In genomic region chr16:77660311-77660710, GRCh38 we compare ENCODE assay signal across 9 cellular contexts.
A peak's percentile ranks its signal among the peaks of the same experiment; 100 is the strongest.
DNase-seq lines count a peak whose midpoint lies in the region; ATAC-seq and TF ChIP-seq lines count a peak whose summit lies in the region.
"Had no signal": no experiment of that assay in that cellular context is flagged by ENCODE, and none has a peak within 500 bp of the region (broad histone marks: within the 10 kb centered on the region; RNA-seq: fewer than 3 reads in every experiment).

No MANE protein-coding gene starts in this region.

- no peaks in the 10 kb centered on the region for H3K27me3 ChIP-seq in GM23338 (ENCODE audit: insufficient read depth)

- H3K79me2 ChIP-seq in GM23338 (replicated peaks; ENCODE audit: insufficient read depth), result no peaks in the 10 kb centered on the region

- no peaks in the 10 kb centered on the region for H3F3A ChIP-seq in GM23338 (replicated peaks; ENCODE audit: low read depth)

- H3K4me3 ChIP-seq in GM23338 (no peak overlapping the region), choroid plexus epithelial cell (ENCODE audit: low read depth, low read length) (peak overlapping the region; percentile 32)

- H3K27ac Mint-ChIP-seq in GM23338 (peak overlapping the region; percentile 78), immature natural killer cell (no peak overlapping the region)
- H3K27ac Mint-ChIP-seq: T-helper 1 cell treated with Interleukin-12 subunit alpha and Interleukin-12 subunit beta and Interleukin-4 antibody, amounts not matched to agents 30 μg/mL and 1 μg/mL, for 36 hours had no signal

- DNase-seq in GM23338 (ENCODE audit: low spot score) (peak; percentile 74), NCI-H460 (ENCODE audit: extremely low read depth, low read depth) (peak; percentile 17), choroid plexus epithelial cell (ENCODE audit: low read depth) (peak; percentile 85), non-pigmented ciliary epithelial cell (ENCODE audit: low read depth) (peak; percentile 32), immature natural killer cell (no peak)
- no peak for DNase-seq in stimulated activated CD4-positive, alpha-beta T cell treated with anti-CD3 and anti-CD28 coated beads, Interleukin-15, amount 100 ng/mL, for 24 hours

- no peaks in the 10 kb centered on the region; the same call in 1 of the 2 replicates for H3K9me2 ChIP-seq in GM23338 (ENCODE audit: insufficient read depth)

- H3K4me1 Mint-ChIP-seq in GM23338 (peaks cover 10% of the 10 kb centered on the region; the same call in 2 of the 3 replicates), immature natural killer cell (no peaks in the 10 kb centered on the region)

- peak overlapping the region; percentile 72 for H2AFZ ChIP-seq in GM23338

- H3K4me3 Mint-ChIP-seq in GM23338, result no peak overlapping the region
- no peak overlapping the region for H3K4me3 Mint-ChIP-seq in immature natural killer cell
- H3K4me3 Mint-ChIP-seq: T-helper 1 cell treated with Interleukin-12 subunit alpha and Interleukin-12 subunit beta and Interleukin-4 antibody, amounts not matched to agents 30 μg/mL and 1 μg/mL, for 36 hours had no signal

- H3K4me2 ChIP-seq in GM23338, result no peak overlapping the region

- TF ChIP-seq CTCF in GM23338 (conservative IDR thresholded peaks at IDR 0.05; ENCODE audit: low read depth in 2 of 2) (peak; percentile 66 to 73), choroid plexus epithelial cell (conservative IDR thresholded peaks at IDR 0.05; ENCODE audit: low read depth, low read length) (peak; percentile 86)

- H3K9me3 Mint-ChIP-seq in GM23338 (peaks cover 24% of the 10 kb centered on the region), immature natural killer cell (peaks cover 0 to 3% (median 0%) of the 10 kb centered on the region in 6 donors)
- H3K9me3 Mint-ChIP-seq: T-helper 1 cell treated with Interleukin-12 subunit alpha and Interleukin-12 subunit beta and Interleukin-4 antibody, amounts not matched to agents 30 μg/mL and 1 μg/mL, for 36 hours had no signal

- ATAC-seq in GM23338, result peak; percentile 63
- ATAC-seq in GM18909 (IDR thresholded peaks at IDR 0.05; ENCODE audit: poor library complexity, unreplicated experiment), result no peak
- ATAC-seq in GM21576 (IDR thresholded peaks at IDR 0.05; ENCODE audit: unreplicated experiment), result no peak

- H3K27me3 Mint-ChIP-seq in GM23338 (ENCODE audit: insufficient read depth, low read depth, poor library complexity) (peaks cover 4% of the 10 kb centered on the region), immature natural killer cell (ENCODE audit: low read depth in 3 of 3) (peaks cover 4 to 13% (median 10%) of the 10 kb centered on the region in 3 donors)

- peaks cover 3% of the 10 kb centered on the region for H3K4me1 ChIP-seq in GM23338 (ENCODE audit: insufficient read depth)

- H4K20me1 ChIP-seq in GM23338 (replicated peaks; ENCODE audit: insufficient read depth), result no peaks in the 10 kb centered on the region; the same call in 1 of the 2 replicates

- no peaks in the 10 kb centered on the region for H3K36me3 ChIP-seq in GM23338 (ENCODE audit: insufficient read depth)

- H3K36me3 Mint-ChIP-seq in GM23338 (ENCODE audit: low read depth) (peaks cover 9% of the 10 kb centered on the region; the same call in 1 of the 3 replicates), immature natural killer cell (no peaks in the 10 kb centered on the region)

- H3K27ac ChIP-seq in GM23338 (ENCODE audit: low read depth), result no peak overlapping the region

TF ChIP-seq in GM23338, 12 proteins besides CTCF, POLR2A, EP300 and RAD21:
- TF ChIP-seq POLR2AphosphoS5 (IDR thresholded peaks at IDR 0.05; ENCODE audit: low read depth), result no peak

Comparison
In these comparisons a context has a peak if more than half of its experiments do, and no peak if none do; other contexts are left out.
1. DNase-seq: peak in GM23338 (single experiment), NCI-H460 (single experiment), choroid plexus epithelial cell (single experiment) and non-pigmented ciliary epithelial cell (single experiment); none in stimulated activated CD4-positive, alpha-beta T cell treated with anti-CD3 and anti-CD28 coated beads, Interleukin-15, amount 100 ng/mL, for 24 hours (single experiment) and immature natural killer cell (0 of 3).